Comparison of ENCODE assay signal across 1 cellular context in the genomic region with DNA sequence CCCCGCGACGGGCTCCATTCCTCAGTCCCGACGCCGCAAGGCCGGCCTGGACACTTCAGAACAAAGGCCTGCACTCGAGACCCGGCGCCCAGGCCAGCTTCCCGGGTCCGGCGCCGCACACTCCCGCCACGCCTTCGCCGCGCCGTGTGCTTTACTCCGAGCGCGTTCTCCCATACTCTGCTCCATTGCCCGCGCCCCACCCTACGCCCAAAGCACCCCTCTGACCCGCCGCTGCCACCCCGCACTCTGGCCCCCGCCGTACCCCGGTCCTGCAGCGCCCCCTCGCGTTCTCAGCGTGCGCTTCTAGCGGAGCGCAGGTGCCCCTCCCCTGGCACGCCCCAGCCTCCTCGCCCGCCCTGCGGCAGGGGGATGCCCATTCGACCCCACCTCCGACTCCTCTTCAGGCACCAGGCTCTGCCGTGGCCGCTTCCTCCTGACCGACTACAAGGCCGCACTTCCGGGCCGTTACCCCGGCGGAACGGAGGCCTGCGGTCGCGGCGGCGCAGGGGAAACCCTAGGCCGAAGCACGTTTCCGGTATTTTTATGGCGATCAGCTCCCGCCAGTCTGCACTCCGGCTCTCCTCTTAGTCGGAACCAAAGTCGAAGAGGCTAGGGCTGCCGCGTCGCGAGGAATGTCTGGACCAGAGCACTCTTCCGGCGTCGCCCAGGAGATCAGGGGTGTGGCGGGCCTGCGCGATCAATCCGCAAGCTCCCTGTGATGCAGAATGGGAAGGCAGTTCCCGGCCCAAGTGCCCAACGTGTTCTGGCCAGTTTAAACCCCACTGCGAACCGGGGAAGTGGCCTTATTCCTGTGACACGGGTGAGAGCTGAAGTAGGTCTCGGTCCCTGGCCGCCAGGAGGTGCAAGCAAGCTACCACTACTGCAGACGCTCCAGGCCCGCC.
TF ChIP-seq lines count a peak whose summit lies in the region.

TSS of gene ZBTB45 (minus strand) at position 456 of the 902 bp plus-strand sequence. CDS start 2,137 bp downstream, outside the sequence.

TF ChIP-seq in K562, 482 proteins besides CTCF, POLR2A, EP300 and RAD21 (continued from another document and continues in another):
- TF ChIP-seq ZFP91 (CRISPR knock-in tag; IDR thresholded peaks at IDR 0.05) (0 out of 2 replicates have a peak, but pooled peaks have one; percentile 64), PTTG1 (tag; IDR thresholded peaks at IDR 0.05; ENCODE audit: low read depth) (no peak), AFF1 (IDR thresholded peaks at IDR 0.05; ENCODE audit: low read depth in 1 of 2, partially characterized antibody in 2 of 2) (peak; percentile 53 to 86), PATZ1 (CRISPR knock-in tag; IDR thresholded peaks at IDR 0.05; ENCODE audit: borderline replicate concordance) (peak; percentile 28; the same call in 1 of the 2 replicates), PHF21A (IDR thresholded peaks at IDR 0.05; ENCODE audit: borderline replicate concordance, low read depth) (peak; percentile 76; the same call in 1 of the 2 replicates), GATAD2A (IDR thresholded peaks at IDR 0.05) (peak; percentile 92), SIRT6 (IDR thresholded peaks at IDR 0.05; ENCODE audit: low read depth, low read length) (no peak), RBM17 (IDR thresholded peaks at IDR 0.05; ENCODE audit: borderline replicate concordance, low read depth, low read length) (no peak), TCF7L2 (IDR thresholded peaks at IDR 0.05; ENCODE audit: low read depth, low read length) (no peak), ZNF398 (CRISPR knock-in tag; IDR thresholded peaks at IDR 0.05) (no peak), NR3C1 (CRISPR knock-in tag; IDR thresholded peaks at IDR 0.05) (peak; percentile 85), POLR2B (IDR thresholded peaks at IDR 0.05; ENCODE audit: low read depth, partially characterized antibody) (peak; percentile 70), ZNF830 (CRISPR knock-in tag; IDR thresholded peaks at IDR 0.05) (no peak), NR2C2 (CRISPR knock-in tag; IDR thresholded peaks at IDR 0.05) (peak; percentile 93), NR2C2 (tag; IDR thresholded peaks at IDR 0.05) (peak; percentile 95), RFX7 (CRISPR knock-in tag; IDR thresholded peaks at IDR 0.05) (no peak), IRF2 (CRISPR knock-in tag; IDR thresholded peaks at IDR 0.05) (no peak; the same call in 1 of the 2 replicates), ZNF778 (CRISPR knock-in tag; IDR thresholded peaks at IDR 0.05) (no peak), TAL1 (IDR thresholded peaks at IDR 0.05) (no peak), ARID3B (CRISPR knock-in tag; IDR thresholded peaks at IDR 0.05; ENCODE audit: borderline replicate concordance) (no peak), ZNF224 (CRISPR knock-in tag; IDR thresholded peaks at IDR 0.05) (no peak; the same call in 1 of the 2 replicates), NRF1 (conservative IDR thresholded peaks at IDR 0.05 in 1 of 2, IDR thresholded peaks at IDR 0.05 in 1 of 2) (peak; percentile 55 to 73), MCM2 (IDR thresholded peaks at IDR 0.05; ENCODE audit: low read depth) (no peak), POLR3A (IDR thresholded peaks at IDR 0.05; ENCODE audit: borderline replicate concordance, extremely low read depth, insufficient read depth, insufficient read length) (no peak), ZNF143 (CRISPR knock-in tag; IDR thresholded peaks at IDR 0.05) (peak; percentile 71), ZNF696 (CRISPR knock-in tag; conservative IDR thresholded peaks at IDR 0.05) (no peak), SPI1 (IDR thresholded peaks at IDR 0.05; ENCODE audit: borderline replicate concordance, low read depth, low read length) (no peak), LCOR (CRISPR knock-in tag; IDR thresholded peaks at IDR 0.05) (peak; percentile 86), MLLT1 (IDR thresholded peaks at IDR 0.05) (peak; percentile 70 to 86; a peak in 3 of 4 replicates), ZNF23 (CRISPR knock-in tag; IDR thresholded peaks at IDR 0.05) (no peak), FUS (optimal IDR thresholded peaks at IDR 0.05; ENCODE audit: low read depth, low read length) (no peak), TFAM (CRISPR knock-in tag; conservative IDR thresholded peaks at IDR 0.05) (no peak), YY1 (IDR thresholded peaks at IDR 0.05; ENCODE audit: borderline replicate concordance in 1 of 3, control insufficient read depth in 1 of 3, extremely low read depth in 1 of 3, insufficient read depth in 3 of 3, insufficient read length in 1 of 3, insufficient replicate concordance in 2 of 3, low read depth in 1 of 3, low read length in 2 of 3) (peak; percentile 51 to 90 (median 86)), USF2 (CRISPR knock-in tag; IDR thresholded peaks at IDR 0.05) (peak; percentile 18)
- TF ChIP-seq, protein P1, sequence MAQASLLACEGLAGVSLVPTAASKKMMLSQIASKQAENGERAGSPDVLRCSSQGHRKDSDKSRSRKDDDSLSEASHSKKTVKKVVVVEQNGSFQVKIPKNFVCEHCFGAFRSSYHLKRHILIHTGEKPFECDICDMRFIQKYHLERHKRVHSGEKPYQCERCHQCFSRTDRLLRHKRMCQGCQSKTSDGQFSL (CRISPR knock-in tag; IDR thresholded peaks at IDR 0.05): peak; percentile 88
- TF ChIP-seq, protein P1 (tag; IDR thresholded peaks at IDR 0.05): 0 out of 4 replicates have a peak, but pooled peaks of 1 of the 2 experiments have one; percentile 39
- TF ChIP-seq, protein P2, sequence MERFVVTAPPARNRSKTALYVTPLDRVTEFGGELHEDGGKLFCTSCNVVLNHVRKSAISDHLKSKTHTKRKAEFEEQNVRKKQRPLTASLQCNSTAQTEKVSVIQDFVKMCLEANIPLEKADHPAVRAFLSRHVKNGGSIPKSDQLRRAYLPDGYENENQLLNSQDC (CRISPR knock-in tag; IDR thresholded peaks at IDR 0.05): peak; percentile 91
- TF ChIP-seq, protein P3, sequence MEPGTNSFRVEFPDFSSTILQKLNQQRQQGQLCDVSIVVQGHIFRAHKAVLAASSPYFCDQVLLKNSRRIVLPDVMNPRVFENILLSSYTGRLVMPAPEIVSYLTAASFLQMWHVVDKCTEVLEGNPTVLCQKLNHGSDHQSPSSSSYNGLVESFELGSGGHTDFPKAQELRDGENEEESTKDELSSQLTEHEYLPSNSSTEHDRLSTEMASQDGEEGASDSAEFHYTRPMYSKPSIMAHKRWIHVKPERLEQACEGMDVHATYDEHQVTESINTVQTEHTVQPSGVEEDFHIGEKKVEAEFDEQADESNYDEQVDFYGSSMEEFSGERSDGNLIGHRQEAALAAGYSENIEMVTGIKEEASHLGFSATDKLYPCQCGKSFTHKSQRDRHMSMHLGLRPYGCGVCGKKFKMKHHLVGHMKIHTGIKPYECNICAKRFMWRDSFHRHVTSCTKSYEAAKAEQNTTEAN (CRISPR knock-in tag; IDR thresholded peaks at IDR 0.05): peak; percentile 74; the same call in 1 of the 2 replicates
